11 cellular contexts compared by ENCODE assay signal in the genomic region with DNA sequence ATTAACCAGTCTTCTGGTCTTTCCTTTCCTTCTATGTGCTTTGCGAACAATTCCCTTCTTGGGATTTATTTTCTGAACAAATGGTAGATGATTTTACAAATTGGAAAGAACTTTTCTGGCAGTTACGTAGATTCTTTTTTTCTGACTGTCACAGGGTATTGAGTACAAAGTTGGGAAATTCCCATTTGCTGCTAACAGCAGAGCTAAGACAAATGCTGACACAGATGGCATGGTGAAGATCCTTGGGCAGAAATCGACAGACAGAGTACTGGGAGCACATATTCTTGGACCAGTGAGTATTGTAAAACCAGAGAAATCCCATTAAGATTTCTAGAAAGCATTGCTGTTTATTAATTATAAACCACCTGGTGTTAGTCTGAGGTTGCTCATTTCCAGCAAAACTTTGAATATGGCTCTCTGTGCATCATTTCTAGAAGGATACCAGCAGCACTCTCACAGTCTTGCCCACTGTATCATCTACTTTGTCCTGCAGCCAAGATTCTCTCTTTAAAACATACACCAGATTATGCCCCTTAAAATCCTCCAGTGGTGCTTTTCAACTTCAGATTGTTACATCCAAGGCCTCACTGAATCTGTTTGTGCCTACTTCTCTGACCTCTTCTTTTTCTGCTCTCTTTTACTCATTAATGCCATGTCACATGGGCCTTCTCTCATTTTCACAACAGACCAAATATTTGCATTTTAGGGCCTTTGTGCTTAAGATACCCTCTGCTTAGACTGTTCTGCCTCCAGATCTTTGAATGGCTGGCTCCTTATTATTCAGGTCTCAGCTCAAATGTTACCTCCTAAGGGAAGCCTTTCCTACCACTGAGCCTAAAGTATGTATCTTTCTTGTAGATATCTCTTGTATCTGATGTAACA.
DNase-seq lines count a peak whose midpoint lies in the region; ATAC-seq, FAIRE-seq and TF ChIP-seq lines count a peak whose summit lies in the region.
"Had no signal": no experiment of that assay in that cellular context is flagged by ENCODE, and none has a peak within 500 bp of the region (broad histone marks: within the 10 kb centered on the region; RNA-seq: fewer than 3 reads in every experiment).

No MANE protein-coding gene starts in this region.

- H3K9me3 ChIP-seq in OCI-LY3 (ENCODE audit: insufficient read depth, low read length), result no peaks in the 10 kb centered on the region

- H3K9ac ChIP-seq in OCI-LY3 (ENCODE audit: low read length), result no peak overlapping the region

- ATAC-seq in HG02852 (IDR thresholded peaks at IDR 0.05; ENCODE audit: unreplicated experiment), result peak; percentile 70
- ATAC-seq: stimulated activated naive CD8-positive, alpha-beta T cell treated with anti-CD3 and anti-CD28 coated beads, Interleukin-15, amount 100 ng/mL, for 72 hours had no signal

- H3K27me3 ChIP-seq in OCI-LY3 (ENCODE audit: low read depth, low read length), result no peaks in the 10 kb centered on the region
- H3K27me3 ChIP-seq: BLaER1 treated with 17β-estradiol and CSF1 and Interleukin-3, amounts not matched to agents 10 nM and 100 nM had no signal

- DNase-seq in Ammon's horn (ENCODE audit: low spot score) (peak; percentile 27), GM19239 (ENCODE audit: insufficient read length, low spot score) (no peak)
- no peak for DNase-seq in NK-92 treated with Interleukin-12 subunit alpha and Interleukin-12 subunit beta, amount 100 ng/mL, for 24 hours (lab: John Stamatoyannopoulos, UW)
- DNase-seq in stimulated activated naive CD4-positive, alpha-beta T cell treated with Interleukin-2 at 50 U/mL for 16 hours (lab: John Stamatoyannopoulos, UW), result no peak
- DNase-seq in activated CD8-positive, alpha-beta memory T cell treated with anti-CD3 and anti-CD28 coated beads for 24 hours, result no peak
- DNase-seq in effector CD4-positive, alpha-beta T cell, result no peak
- DNase-seq: stimulated activated CD4-positive, alpha-beta T cell treated with anti-CD3 and anti-CD28 coated beads, Interleukin-12 subunit alpha, Interleukin-12 subunit beta, amount 100 ng/mL, for 4 hours; stimulated activated naive CD8-positive, alpha-beta T cell treated with anti-CD3 and anti-CD28 coated beads, Interleukin-15, amount 100 ng/mL, for 72 hours had no signal

- peak overlapping the region; percentile 61 for H3K27ac ChIP-seq in OCI-LY3 (ENCODE audit: low read length)

- no peaks in the 10 kb centered on the region; the same call in 1 of the 2 replicates for H3K79me2 ChIP-seq in OCI-LY3 (ENCODE audit: low read length)

- 0 out of 2 replicates have a peak, but pooled peaks cover 4% of the 10 kb centered on the region for H4K20me1 ChIP-seq in OCI-LY3 (ENCODE audit: insufficient read depth, low read length)

- peak overlapping the region; percentile 15; the same call in 1 of the 2 replicates for H3K4me3 ChIP-seq in OCI-LY3 (ENCODE audit: low read length)
- H3K4me3 ChIP-seq: BLaER1 treated with 17β-estradiol and CSF1 and Interleukin-3, amounts not matched to agents 10 nM and 100 nM had no signal

- peak; percentile 72 for FAIRE-seq in GM19239 (lab: Jason Lieb, UNC)

- H3K36me3 ChIP-seq in OCI-LY3 (replicated peaks; ENCODE audit: low read depth, low read length), result peaks cover 35% of the 10 kb centered on the region

- H2AFZ ChIP-seq in OCI-LY3 (ENCODE audit: low read depth, low read length), result no peak overlapping the region

- TF ChIP-seq CTCF in OCI-LY3 (IDR thresholded peaks at IDR 0.05; ENCODE audit: low read depth, low read length), result no peak

- H3K4me2 ChIP-seq in OCI-LY3 (ENCODE audit: low read length), result peak overlapping the region; percentile 59

- H3K4me1 ChIP-seq in OCI-LY3 (ENCODE audit: low read length), result peaks cover 35% of the 10 kb centered on the region
